1 cellular context compared by ENCODE assay signal in genomic region chr7:5455581-5456222, GRCh38.
TF ChIP-seq lines count a peak whose summit lies in the region.

No MANE protein-coding gene starts in this region.

TF ChIP-seq in HepG2, 621 proteins besides CTCF, POLR2A, EP300 and RAD21:
- TF ChIP-seq, protein P1, sequence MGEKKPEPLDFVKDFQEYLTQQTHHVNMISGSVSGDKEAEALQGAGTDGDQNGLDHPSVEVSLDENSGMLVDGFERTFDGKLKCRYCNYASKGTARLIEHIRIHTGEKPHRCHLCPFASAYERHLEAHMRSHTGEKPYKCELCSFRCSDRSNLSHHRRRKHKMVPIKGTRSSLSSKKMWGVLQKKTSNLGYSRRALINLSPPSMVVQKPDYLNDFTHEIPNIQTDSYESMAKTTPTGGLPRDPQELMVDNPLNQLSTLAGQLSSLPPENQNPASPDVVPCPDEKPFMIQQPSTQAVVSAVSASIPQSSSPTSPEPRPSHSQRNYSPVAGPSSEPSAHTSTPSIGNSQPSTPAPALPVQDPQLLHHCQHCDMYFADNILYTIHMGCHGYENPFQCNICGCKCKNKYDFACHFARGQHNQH (CRISPR knock-in tag; IDR thresholded peaks at IDR 0.05) = no peak
- 0 out of 2 replicates have a peak, but pooled peaks have one; percentile 27 for TF ChIP-seq ZNF263 (CRISPR knock-in tag; IDR thresholded peaks at IDR 0.05)
- TF ChIP-seq CEBPB (IDR thresholded peaks at IDR 0.05; ENCODE audit: borderline replicate concordance, low read depth, low read length) = no peak
